ENCODE assay signal across 24 cellular contexts in genomic region chr4:54728342-54728741, GRCh38.
DNase-seq lines count a peak whose midpoint lies in the region; ATAC-seq, FAIRE-seq and TF ChIP-seq lines count a peak whose summit lies in the region.
"Had no signal": no experiment of that assay in that cellular context is flagged by ENCODE, and none has a peak within 500 bp of the region (broad histone marks: within the 10 kb centered on the region; RNA-seq: fewer than 3 reads in every experiment).

No MANE protein-coding gene starts in this region.

- no peaks in the 10 kb centered on the region for H3K27me3 Mint-ChIP-seq in activated T-cell treated with anti-CD3 and anti-CD28 coated beads, Interleukin-2, amount 50 U/mL, for 72 hours (ENCODE audit: low read depth)
- H3K27me3 Mint-ChIP-seq: CD4-positive, alpha-beta T cell had no signal

- RAD21 ChIA-PET in GM12878 (lab: Charles Lee; ENCODE audit: unreplicated experiment), result no interaction called here

- SMC1A ChIA-PET in GM12878 (lab: Charles Lee; ENCODE audit: uncharacterized antibody, unreplicated experiment), result interaction anchor here (0.8 to 1.3 kb wide), 2 partner anchors 13 to 62 kb away, joined by 3 read pairs; no protein-coding TSS in a partner anchor

- H3K27ac ChIP-seq in GM12878 (ENCODE audit: control insufficient read depth, insufficient read depth), result no peak overlapping the region
- H3K27ac ChIP-seq: BLaER1 treated with 17β-estradiol and CSF1 and Interleukin-3, amounts not matched to agents 10 nM and 100 nM; SJSA1 had no signal

- peak overlapping the region; percentile 34; the same call in 1 of the 2 replicates for H2AFZ ChIP-seq in GM12878 (ENCODE audit: control insufficient read depth, low read depth, low read length)

- TF ChIP-seq POLR2A in GM12891 (IDR thresholded peaks at IDR 0.05; ENCODE audit: low read depth, low read length) (no peak), GM12878 (IDR thresholded peaks at IDR 0.05; ENCODE audit: low read depth, low read length) (no peak)

- TF ChIP-seq CTCF in GM12878 (IDR thresholded peaks at IDR 0.05 in 2 of 3, conservative IDR thresholded peaks at IDR 0.05 in 1 of 3; ENCODE audit: control insufficient read depth in 2 of 3, extremely low read depth in 1 of 3, insufficient read depth in 1 of 3, low read depth in 3 of 3, low read length in 3 of 3), result no peak
- no peak for TF ChIP-seq CTCF in GM10266 (IDR thresholded peaks at IDR 0.05; ENCODE audit: control insufficient read depth, insufficient read depth, low read depth, missing control alignments)

- no peak for TF ChIP-seq EP300 in GM12878 (IDR thresholded peaks at IDR 0.05; ENCODE audit: borderline replicate concordance in 1 of 2, control insufficient read depth in 1 of 2, low read depth in 2 of 2, low read length in 2 of 2)

- intact Hi-C loops in GM12878 (cut with micrococcal nuclease; ENCODE audit: unreplicated experiment), result no loop called here

- peak overlapping the region; percentile 25; the same call in 1 of the 2 replicates for H3K4me2 ChIP-seq in GM12878 (ENCODE audit: control insufficient read depth, insufficient read depth)
- H3K4me2 ChIP-seq: BLaER1 treated with 17β-estradiol and CSF1 and Interleukin-3, amounts not matched to agents 10 nM and 100 nM had no signal

- ATAC-seq in GM18909 (IDR thresholded peaks at IDR 0.05; ENCODE audit: poor library complexity, unreplicated experiment) (peak; percentile 33), HG03342 (IDR thresholded peaks at IDR 0.05; ENCODE audit: unreplicated experiment) (peak; percentile 42), GM12878 (peak; percentile 33; the same call in 1 of the 3 replicates), GM19395 (IDR thresholded peaks at IDR 0.05; ENCODE audit: unreplicated experiment) (no peak)
- no peak for ATAC-seq in activated T-cell treated with anti-CD3 and anti-CD28 coated beads, Interleukin-2, amount 50 U/mL, for 72 hours (replicated peaks in 1 of 2)

- H4K20me1 ChIP-seq in GM12878 (ENCODE audit: control insufficient read depth, insufficient read depth), result no peaks in the 10 kb centered on the region
- H4K20me1 ChIP-seq: BLaER1 treated with 17β-estradiol and CSF1 and Interleukin-3, amounts not matched to agents 10 nM and 100 nM had no signal

- in situ Hi-C loops in GM12878 (cut with MboI), result no loop called here

- H3K9me3 ChIP-seq in GM12878 (replicated peaks; ENCODE audit: control insufficient read depth, insufficient read depth, low read length), result peaks cover 4% of the 10 kb centered on the region; the same call in 1 of the 3 replicates
- H3K9me3 ChIP-seq: BLaER1 treated with 17β-estradiol and CSF1 and Interleukin-3, amounts not matched to agents 10 nM and 100 nM; HAP-1; MG63; SJSA1 had no signal

- no peak overlapping the region for H3K4me3 ChIP-seq in GM12878
- H3K4me3 ChIP-seq: BLaER1 treated with 17β-estradiol and CSF1 and Interleukin-3, amounts not matched to agents 10 nM and 100 nM; HAP-1; MG63; SJSA1 had no signal

- TF ChIP-seq RAD21 in GM12878 (IDR thresholded peaks at IDR 0.05; ENCODE audit: insufficient read depth, low read depth, low read length), result no peak

- no peaks in the 10 kb centered on the region for H3K79me2 ChIP-seq in GM12878 (ENCODE audit: control insufficient read depth, insufficient read depth, low read length)

- H3K4me1 Mint-ChIP-seq in activated T-cell treated with anti-CD3 and anti-CD28 coated beads, Interleukin-2, amount 50 U/mL, for 72 hours (ENCODE audit: low read depth), result no peaks in the 10 kb centered on the region

- H3K27ac Mint-ChIP-seq in activated T-cell treated with anti-CD3 and anti-CD28 coated beads, Interleukin-2, amount 50 U/mL, for 72 hours, result no peak overlapping the region
- H3K27ac Mint-ChIP-seq: CD4-positive, alpha-beta T cell; HFFc6 had no signal

- H3K36me3 ChIP-seq in GM12878 (ENCODE audit: control insufficient read depth in 2 of 2, insufficient read depth in 2 of 2, low read length in 1 of 2), result no peaks in the 10 kb centered on the region
- H3K36me3 ChIP-seq: HAP-1, MG63, SJSA1 had no signal

- peaks cover 0 to 1% of the 10 kb centered on the region in 2 donors for H3K9me3 Mint-ChIP-seq in activated T-cell treated with anti-CD3 and anti-CD28 coated beads, Interleukin-2, amount 50 U/mL, for 72 hours
- H3K9me3 Mint-ChIP-seq: CD4-positive, alpha-beta T cell; HFFc6 had no signal

- BruUV-seq in GM12878 (replicated peaks; lab: Mats Ljungman, UMichigan), result no TSS peak

- peaks cover 13% of the 10 kb centered on the region for H3K4me1 ChIP-seq in GM12878 (ENCODE audit: control insufficient read depth, insufficient read depth, low read length)
- H3K4me1 ChIP-seq: BLaER1 treated with 17β-estradiol and CSF1 and Interleukin-3, amounts not matched to agents 10 nM and 100 nM; SJSA1 had no signal

- H3K27me3 ChIP-seq in GM12878 (replicated peaks in 1 of 2; ENCODE audit: control insufficient read depth in 2 of 2, insufficient read depth in 2 of 2, low read length in 1 of 2), result no peaks in the 10 kb centered on the region
- H3K27me3 ChIP-seq: BLaER1 treated with 17β-estradiol and CSF1 and Interleukin-3, amounts not matched to agents 10 nM and 100 nM; MG63 had no signal

- no peak overlapping the region for H3K9ac ChIP-seq in GM12878 (ENCODE audit: control insufficient read depth, insufficient read depth, low read length)
- H3K9ac ChIP-seq: BLaER1 treated with 17β-estradiol and CSF1 and Interleukin-3, amounts not matched to agents 10 nM and 100 nM had no signal

- no peak overlapping the region for H3K4me3 Mint-ChIP-seq in activated T-cell treated with anti-CD3 and anti-CD28 coated beads, Interleukin-2, amount 50 U/mL, for 72 hours
- H3K4me3 Mint-ChIP-seq: CD4-positive, alpha-beta T cell; HFFc6 had no signal

- H3K36me3 Mint-ChIP-seq in activated T-cell treated with anti-CD3 and anti-CD28 coated beads, Interleukin-2, amount 50 U/mL, for 72 hours (ENCODE audit: insufficient read depth in 2 of 2), result no peaks in the 10 kb centered on the region

- no peak for DNase-seq in GM12891 (ENCODE audit: insufficient read length, low spot score)
- no peak for DNase-seq in GM12878 (ENCODE audit: low read depth, low spot score)
- DNase-seq in HPDE6-E6E7 (ENCODE audit: extremely low spot score), result no peak
- DNase-seq in GM10266 (ENCODE audit: extremely low spot score), result no peak
- DNase-seq in activated T-cell treated with anti-CD3 and anti-CD28 coated beads, Interleukin-2, amount 50 U/mL, for 72 hours, result no peak
- DNase-seq: CD4-positive, alpha-beta T cell; GOT3; HFFc6; KBM-7; MG63; NCI-H2029; NCI-H446 treated with DMSO at 0.1 percent for 48 hours; NCI-H82; NK-92 treated with Interleukin-12 subunit alpha and Interleukin-12 subunit beta, amount 100 ng/mL, for 24 hours; Right ventricle myocardium superior; RPMI8226 had no signal

- WGBS in GM12878 (ENCODE audit: insufficient coverage, insufficient replicate concordance, low lambda C conversion rate, missing lambda C conversion rate), result 33% methylated on average over 5 of the region's 5 CpGs

- FAIRE-seq in GM12891 (lab: Jason Lieb, UNC) (no peak), GM12878 (lab: Jason Lieb, UNC) (no peak)
- FAIRE-seq: A204.1, D721Med had no signal

- CTCF ChIA-PET in GM12878 (lab: Yijun Ruan, JAX), result interaction anchor here (1.2 kb wide), 1 partner anchor 42 kb away, joined by 4 read pairs; no protein-coding TSS in a partner anchor

- POLR2A ChIA-PET in GM12878 (lab: Charles Lee), result no interaction called here

TF ChIP-seq in GM12891, 5 proteins besides CTCF, POLR2A, EP300 and RAD21:
- TF ChIP-seq POLR2AphosphoS5 (IDR thresholded peaks at IDR 0.05; ENCODE audit: low read depth, low read length) (no peak), SPI1 (IDR thresholded peaks at IDR 0.05; ENCODE audit: low read depth, low read length) (peak; percentile 50; the same call in 1 of the 2 replicates), TAF1 (IDR thresholded peaks at IDR 0.05; ENCODE audit: low read depth, low read length) (no peak), PAX5 (IDR thresholded peaks at IDR 0.05; ENCODE audit: insufficient read depth, low read length, severe bottlenecking) (no peak), POU2F2 (IDR thresholded peaks at IDR 0.05; ENCODE audit: low read depth, low read length) (no peak)

TF ChIP-seq in GM12878, 131 proteins besides CTCF, POLR2A, EP300 and RAD21 (continues in another document):
- TF ChIP-seq SPI1 (IDR thresholded peaks at IDR 0.05; ENCODE audit: borderline replicate concordance, insufficient read depth, low read depth, low read length) (peak; percentile 56; the same call in 1 of the 2 replicates), YBX1 (IDR thresholded peaks at IDR 0.05) (no peak), ZBTB33 (IDR thresholded peaks at IDR 0.05) (no peak), KDM1A (IDR thresholded peaks at IDR 0.05; ENCODE audit: borderline replicate concordance) (no peak), E2F4 (IDR thresholded peaks at IDR 0.05; ENCODE audit: low read depth, low read length) (no peak)

Comparison
In these comparisons a context has a peak if more than half of its experiments do, and no peak if none do; other contexts are left out.
1. ATAC-seq: peak in GM18909 (single experiment), HG03342 (single experiment) and GM12878 (single experiment); none in activated T-cell treated with anti-CD3 and anti-CD28 coated beads, Interleukin-2, amount 50 U/mL, for 72 hours (0 of 2) and GM19395 (single experiment).